8 cellular contexts compared by ENCODE assay signal in genomic region chr12:58443273-58443980, GRCh38.
DNase-seq lines count a peak whose midpoint lies in the region; ATAC-seq and TF ChIP-seq lines count a peak whose summit lies in the region.

No MANE protein-coding gene starts in this region.

- in situ Hi-C loops in Panc1 (cut with HindIII; ENCODE audit: low pct_unique_long_range_greater_than_20kb, low sequenced_read_pairs): no loop called here

- H3K4me1 ChIP-seq in Panc1 (ENCODE audit: control insufficient read depth, insufficient read depth, low read length) (no peaks in the 10 kb centered on the region), heart right ventricle (peaks cover 0 to 9% (median 0%) of the 10 kb centered on the region in 9 donors)

- intact Hi-C loops in Right ventricle myocardium inferior (cut with DNase I) (loop anchor here (5.0 kb wide), 1 partner anchor 96 kb away; no protein-coding TSS in a partner anchor), Right ventricle myocardium superior (cut with DNase I) (loop anchor here (5.0 to 10.0 kb wide), 2 partner anchors 96 to 459 kb away; no protein-coding TSS in a partner anchor), Panc1 (cut with micrococcal nuclease; ENCODE audit: unreplicated experiment) (no loop called here), heart right ventricle (cut with DNase I) (loop anchor here in 6 of 10 donors (5.0 to 10.0 kb wide), 3 partner anchors 96 to 459 kb away; no protein-coding TSS in a partner anchor)

- no peak overlapping the region; the same call in 1 of the 2 replicates for H3K27ac ChIP-seq in Panc1 (ENCODE audit: low read length)
- H3K27ac ChIP-seq in heart right ventricle: no peak overlapping the region

- H3K27me3 ChIP-seq in Panc1 (ENCODE audit: control insufficient read depth, insufficient read depth, low read length) (no peaks in the 10 kb centered on the region), heart right ventricle (no peaks in the 10 kb centered on the region), MG63 (no peaks in the 10 kb centered on the region)

- DNase-seq in Right ventricle myocardium inferior (ENCODE audit: missing footprints) (no peak), Right ventricle myocardium superior (no peak), Panc1 (ENCODE audit: low read depth, low spot score) (no peak), heart right ventricle (peak in 1 of 2 donors; percentile 6), MG63 (no peak), COLO668 (lab: John Stamatoyannopoulos, UW; ENCODE audit: unreplicated experiment) (no peak), mucosa of gallbladder (ENCODE audit: low spot score) (no peak)

- H3K9me3 ChIP-seq in Panc1 (ENCODE audit: control insufficient read depth, insufficient read depth, low read depth, low read length) (no peaks in the 10 kb centered on the region), heart right ventricle (no peaks in the 10 kb centered on the region), MG63 (peaks cover 4% of the 10 kb centered on the region; the same call in 1 of the 2 replicates)

- peak; percentile 16 for ATAC-seq in Right ventricle myocardium inferior
- no peak for ATAC-seq in Right ventricle myocardium superior (ENCODE audit: poor library complexity)
- peak; percentile 87 for ATAC-seq in HG02798 (IDR thresholded peaks at IDR 0.05; ENCODE audit: poor library complexity, unreplicated experiment)
- ATAC-seq in Panc1: no peak
- peak in 3 of 8 donors; percentile 44 to 49 (median 47) for ATAC-seq in heart right ventricle

- BruUV-seq in Panc1 (replicated peaks; lab: Mats Ljungman, UMichigan): no TSS peak

- no peaks in the 10 kb centered on the region for H3K36me3 ChIP-seq in Panc1 (ENCODE audit: control insufficient read depth, insufficient read depth, low read length)
- no peaks in the 10 kb centered on the region for H3K36me3 ChIP-seq in heart right ventricle
- H3K36me3 ChIP-seq in MG63: peaks cover 2% of the 10 kb centered on the region; the same call in 1 of the 2 replicates

- H3K4me3 ChIP-seq in Panc1 (ENCODE audit: low read depth in 2 of 2, low read length in 2 of 2): no peak overlapping the region
- H3K4me3 ChIP-seq in heart right ventricle: no peak overlapping the region
- H3K4me3 ChIP-seq in MG63: no peak overlapping the region

- TF ChIP-seq CTCF in Panc1 (IDR thresholded peaks at IDR 0.05) (peak; percentile 36; the same call in 1 of the 2 replicates), heart right ventricle (IDR thresholded peaks at IDR 0.05) (peak in 7 of 9 donors; percentile 39 to 59 (median 47))

- POLR2A ChIA-PET in Panc1 (lab: Charles Lee): no interaction called here

- CTCF ChIA-PET in Panc1 (lab: Charles Lee): no interaction called here

Comparison
In these comparisons a context has a peak if more than half of its experiments do, and no peak if none do; other contexts are left out.
1. ATAC-seq: peak in Right ventricle myocardium inferior (single experiment) and HG02798 (single experiment); none in Right ventricle myocardium superior (single experiment) and Panc1 (single experiment).